Comparison of ENCODE assay signal across 1 cellular context in genomic region chr6:37257634-37258404, GRCh38.
TF ChIP-seq lines count a peak whose summit lies in the region.

TBC1D22B (plus strand) TSS chr6:37257772; CDS start chr6:37257918, 146 bp downstream.
TMEM217 (minus strand) TSS chr6:37258144; CDS start chr6:37219030, 39,114 bp downstream.

TF ChIP-seq in HepG2, 621 proteins besides CTCF, POLR2A, EP300 and RAD21 (continued from another document and continues in another):
- TF ChIP-seq ZNF484 (CRISPR knock-in tag; IDR thresholded peaks at IDR 0.05; ENCODE audit: borderline replicate concordance, low read depth) (0 out of 2 replicates have a peak, but pooled peaks have one; percentile 41), XBP1 (CRISPR knock-in tag; IDR thresholded peaks at IDR 0.05) (no peak), SNAPC2 (CRISPR knock-in tag; IDR thresholded peaks at IDR 0.05) (peak; percentile 91; the same call in 1 of the 2 replicates), ZNF17 (CRISPR knock-in tag; IDR thresholded peaks at IDR 0.05) (no peak), CEBPZ (IDR thresholded peaks at IDR 0.05; ENCODE audit: low read length) (no peak), JUND (CRISPR knock-in tag; IDR thresholded peaks at IDR 0.05) (peak; percentile 57; the same call in 1 of the 2 replicates), NFE2L2 (IDR thresholded peaks at IDR 0.05; ENCODE audit: low read length) (no peak), ZNF160 (CRISPR knock-in tag; IDR thresholded peaks at IDR 0.05) (peak; percentile 40), ZNF549 (CRISPR knock-in tag; IDR thresholded peaks at IDR 0.05) (no peak), ZNF724P (CRISPR knock-in tag; IDR thresholded peaks at IDR 0.05; ENCODE audit: borderline replicate concordance) (no peak; the same call in 1 of the 2 replicates), ZNF781 (CRISPR knock-in tag; IDR thresholded peaks at IDR 0.05; ENCODE audit: borderline replicate concordance, not compliant biosample characterization) (peak; percentile 85), IKZF1 (IDR thresholded peaks at IDR 0.05) (no peak), TEAD2 (CRISPR knock-in tag; IDR thresholded peaks at IDR 0.05) (no peak), ZSCAN21 (CRISPR knock-in tag; IDR thresholded peaks at IDR 0.05; ENCODE audit: borderline replicate concordance) (peak; percentile 13; the same call in 1 of the 2 replicates), GLI4 (CRISPR knock-in tag; IDR thresholded peaks at IDR 0.05; ENCODE audit: borderline replicate concordance) (peak; percentile 83; the same call in 1 of the 2 replicates), TBX2 (CRISPR knock-in tag; IDR thresholded peaks at IDR 0.05; ENCODE audit: borderline replicate concordance) (peak; percentile 36), ZNF660 (CRISPR knock-in tag; IDR thresholded peaks at IDR 0.05; ENCODE audit: borderline replicate concordance, low read depth) (no peak), ZNF546 (CRISPR knock-in tag; conservative IDR thresholded peaks at IDR 0.05) (peak; percentile 67; the same call in 1 of the 2 replicates), EEA1 (CRISPR knock-in tag; IDR thresholded peaks at IDR 0.05; ENCODE audit: borderline replicate concordance) (peak; percentile 87; the same call in 1 of the 2 replicates), ZNF7 (CRISPR knock-in tag; IDR thresholded peaks at IDR 0.05) (no peak; the same call in 1 of the 2 replicates), FOXA3 (CRISPR knock-in tag; IDR thresholded peaks at IDR 0.05) (0 out of 2 replicates have a peak, but pooled peaks have one; percentile 35), ZNF3 (CRISPR knock-in tag; IDR thresholded peaks at IDR 0.05) (0 out of 2 replicates have a peak, but pooled peaks have one; percentile 50), IKZF4 (CRISPR knock-in tag; IDR thresholded peaks at IDR 0.05; ENCODE audit: borderline replicate concordance, low read depth, not compliant biosample characterization) (no peak), RAD51 (IDR thresholded peaks at IDR 0.05; ENCODE audit: borderline replicate concordance) (no peak), ATM (IDR thresholded peaks at IDR 0.05; ENCODE audit: borderline replicate concordance) (no peak), NR1H2 (CRISPR knock-in tag; IDR thresholded peaks at IDR 0.05; ENCODE audit: borderline replicate concordance, low read depth) (no peak), SNAPC5 (CRISPR knock-in tag; IDR thresholded peaks at IDR 0.05; ENCODE audit: borderline replicate concordance) (no peak), AHR (CRISPR knock-in tag; IDR thresholded peaks at IDR 0.05) (peak; percentile 77; the same call in 1 of the 2 replicates), ZBTB7A (CRISPR knock-in tag; IDR thresholded peaks at IDR 0.05) (peak; percentile 95), REXO4 (CRISPR knock-in tag; IDR thresholded peaks at IDR 0.05; ENCODE audit: borderline replicate concordance) (no peak), ZBTB1 (CRISPR knock-in tag; IDR thresholded peaks at IDR 0.05; ENCODE audit: borderline replicate concordance) (no peak), CEBPG (CRISPR knock-in tag; IDR thresholded peaks at IDR 0.05) (no peak), ZFP37 (CRISPR knock-in tag; IDR thresholded peaks at IDR 0.05; ENCODE audit: borderline replicate concordance) (no peak), DDIT3 (CRISPR knock-in tag; IDR thresholded peaks at IDR 0.05) (no peak), RBFOX2 (IDR thresholded peaks at IDR 0.05; ENCODE audit: low read depth, low read length) (peak; percentile 96), HOMEZ (CRISPR knock-in tag; IDR thresholded peaks at IDR 0.05; ENCODE audit: low read depth) (peak; percentile 59; the same call in 1 of the 2 replicates), ZNF121 (CRISPR knock-in tag; IDR thresholded peaks at IDR 0.05) (no peak), CCAR2 (optimal IDR thresholded peaks at IDR 0.05; ENCODE audit: low read depth, low read length) (no peak), MLLT10 (CRISPR knock-in tag; IDR thresholded peaks at IDR 0.05) (no peak), PHF8 (CRISPR knock-in tag; IDR thresholded peaks at IDR 0.05) (peak; percentile 97), ZNF614 (CRISPR knock-in tag; IDR thresholded peaks at IDR 0.05; ENCODE audit: borderline replicate concordance) (peak; percentile 62; the same call in 1 of the 2 replicates), CREM (IDR thresholded peaks at IDR 0.05) (peak; percentile 97), CREM (CRISPR knock-in tag; IDR thresholded peaks at IDR 0.05) (peak; percentile 74), SOX13 (IDR thresholded peaks at IDR 0.05) (no peak), SOX13 (CRISPR knock-in tag; conservative IDR thresholded peaks at IDR 0.05 in 1 of 2, IDR thresholded peaks at IDR 0.05 in 1 of 2) (no peak)
- TF ChIP-seq, protein P1, sequence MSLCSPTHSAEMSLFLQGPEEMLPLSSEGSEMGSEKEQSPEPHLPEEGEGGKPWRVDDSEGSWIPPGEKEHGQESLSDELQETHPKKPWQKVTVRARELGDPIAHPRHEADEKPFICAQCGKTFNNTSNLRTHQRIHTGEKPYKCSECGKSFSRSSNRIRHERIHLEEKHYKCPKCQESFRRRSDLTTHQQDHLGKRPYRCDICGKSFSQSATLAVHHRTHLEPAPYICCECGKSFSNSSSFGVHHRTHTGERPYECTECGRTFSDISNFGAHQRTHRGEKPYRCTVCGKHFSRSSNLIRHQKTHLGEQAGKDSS (CRISPR knock-in tag; IDR thresholded peaks at IDR 0.05; ENCODE audit: borderline replicate concordance, low read depth): no peak
- TF ChIP-seq, protein P2, sequence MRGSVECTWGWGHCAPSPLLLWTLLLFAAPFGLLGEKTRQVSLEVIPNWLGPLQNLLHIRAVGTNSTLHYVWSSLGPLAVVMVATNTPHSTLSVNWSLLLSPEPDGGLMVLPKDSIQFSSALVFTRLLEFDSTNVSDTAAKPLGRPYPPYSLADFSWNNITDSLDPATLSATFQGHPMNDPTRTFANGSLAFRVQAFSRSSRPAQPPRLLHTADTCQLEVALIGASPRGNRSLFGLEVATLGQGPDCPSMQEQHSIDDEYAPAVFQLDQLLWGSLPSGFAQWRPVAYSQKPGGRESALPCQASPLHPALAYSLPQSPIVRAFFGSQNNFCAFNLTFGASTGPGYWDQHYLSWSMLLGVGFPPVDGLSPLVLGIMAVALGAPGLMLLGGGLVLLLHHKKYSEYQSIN (CRISPR knock-in tag; IDR thresholded peaks at IDR 0.05; ENCODE audit: borderline replicate concordance): no peak
- TF ChIP-seq, protein P3, sequence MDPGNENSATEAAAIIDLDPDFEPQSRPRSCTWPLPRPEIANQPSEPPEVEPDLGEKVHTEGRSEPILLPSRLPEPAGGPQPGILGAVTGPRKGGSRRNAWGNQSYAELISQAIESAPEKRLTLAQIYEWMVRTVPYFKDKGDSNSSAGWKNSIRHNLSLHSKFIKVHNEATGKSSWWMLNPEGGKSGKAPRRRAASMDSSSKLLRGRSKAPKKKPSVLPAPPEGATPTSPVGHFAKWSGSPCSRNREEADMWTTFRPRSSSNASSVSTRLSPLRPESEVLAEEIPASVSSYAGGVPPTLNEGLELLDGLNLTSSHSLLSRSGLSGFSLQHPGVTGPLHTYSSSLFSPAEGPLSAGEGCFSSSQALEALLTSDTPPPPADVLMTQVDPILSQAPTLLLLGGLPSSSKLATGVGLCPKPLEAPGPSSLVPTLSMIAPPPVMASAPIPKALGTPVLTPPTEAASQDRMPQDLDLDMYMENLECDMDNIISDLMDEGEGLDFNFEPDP (CRISPR knock-in tag; conservative IDR thresholded peaks at IDR 0.05): no peak
- TF ChIP-seq, protein P4, sequence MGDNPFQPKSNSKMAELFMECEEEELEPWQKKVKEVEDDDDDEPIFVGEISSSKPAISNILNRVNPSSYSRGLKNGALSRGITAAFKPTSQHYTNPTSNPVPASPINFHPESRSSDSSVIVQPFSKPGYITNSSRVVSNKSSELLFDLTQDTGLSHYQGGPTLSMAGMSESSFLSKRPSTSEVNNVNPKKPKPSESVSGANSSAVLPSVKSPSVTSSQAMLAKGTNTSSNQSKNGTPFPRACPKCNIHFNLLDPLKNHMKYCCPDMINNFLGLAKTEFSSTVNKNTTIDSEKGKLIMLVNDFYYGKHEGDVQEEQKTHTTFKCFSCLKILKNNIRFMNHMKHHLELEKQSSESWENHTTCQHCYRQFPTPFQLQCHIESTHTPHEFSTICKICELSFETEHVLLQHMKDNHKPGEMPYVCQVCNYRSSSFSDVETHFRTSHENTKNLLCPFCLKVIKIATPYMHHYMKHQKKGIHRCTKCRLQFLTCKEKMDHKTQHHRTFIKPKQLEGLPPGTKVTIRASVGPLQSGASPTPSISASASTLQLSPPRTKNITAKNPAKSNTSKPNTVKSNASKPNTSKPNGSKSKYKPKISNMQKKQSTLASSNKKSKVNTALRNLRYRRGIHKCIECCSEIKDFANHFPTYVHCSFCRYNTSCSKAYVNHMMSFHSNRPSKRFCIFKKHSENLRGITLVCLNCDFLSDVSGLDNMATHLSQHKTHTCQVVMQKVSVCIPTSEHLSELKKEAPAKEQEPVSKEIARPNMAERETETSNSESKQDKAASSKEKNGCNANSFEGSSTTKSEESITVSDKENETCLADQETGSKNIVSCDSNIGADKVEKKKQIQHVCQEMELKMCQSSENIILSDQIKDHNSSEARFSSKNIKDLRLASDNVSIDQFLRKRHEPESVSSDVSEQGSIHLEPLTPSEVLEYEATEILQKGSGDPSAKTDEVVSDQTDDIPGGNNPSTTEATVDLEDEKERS (CRISPR knock-in tag; IDR thresholded peaks at IDR 0.05): peak; percentile 98
- TF ChIP-seq, protein P5, sequence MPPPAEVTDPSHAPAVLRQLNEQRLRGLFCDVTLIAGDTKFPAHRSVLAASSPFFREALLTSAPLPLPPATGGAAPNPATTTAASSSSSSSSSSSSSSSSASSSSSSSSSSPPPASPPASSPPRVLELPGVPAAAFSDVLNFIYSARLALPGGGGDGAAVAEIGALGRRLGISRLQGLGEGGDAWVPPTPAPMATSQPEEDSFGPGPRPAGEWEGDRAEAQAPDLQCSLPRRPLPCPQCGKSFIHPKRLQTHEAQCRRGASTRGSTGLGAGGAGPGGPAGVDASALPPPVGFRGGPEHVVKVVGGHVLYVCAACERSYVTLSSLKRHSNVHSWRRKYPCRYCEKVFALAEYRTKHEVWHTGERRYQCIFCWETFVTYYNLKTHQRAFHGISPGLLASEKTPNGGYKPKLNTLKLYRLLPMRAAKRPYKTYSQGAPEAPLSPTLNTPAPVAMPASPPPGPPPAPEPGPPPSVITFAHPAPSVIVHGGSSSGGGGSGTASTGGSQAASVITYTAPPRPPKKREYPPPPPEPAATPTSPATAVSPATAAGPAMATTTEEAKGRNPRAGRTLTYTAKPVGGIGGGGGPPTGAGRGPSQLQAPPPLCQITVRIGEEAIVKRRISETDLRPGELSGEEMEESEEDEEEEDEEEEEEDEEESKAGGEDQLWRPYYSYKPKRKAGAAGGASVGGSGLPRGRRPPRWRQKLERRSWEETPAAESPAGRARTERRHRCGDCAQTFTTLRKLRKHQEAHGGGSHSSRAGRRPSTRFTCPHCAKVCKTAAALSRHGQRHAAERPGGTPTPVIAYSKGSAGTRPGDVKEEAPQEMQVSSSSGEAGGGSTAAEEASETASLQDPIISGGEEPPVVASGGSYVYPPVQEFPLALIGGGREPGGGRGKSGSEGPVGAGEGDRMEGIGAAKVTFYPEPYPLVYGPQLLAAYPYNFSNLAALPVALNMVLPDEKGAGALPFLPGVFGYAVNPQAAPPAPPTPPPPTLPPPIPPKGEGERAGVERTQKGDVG (CRISPR knock-in tag; IDR thresholded peaks at IDR 0.05; ENCODE audit: borderline replicate concordance): peak; percentile 90
- TF ChIP-seq, protein P6, sequence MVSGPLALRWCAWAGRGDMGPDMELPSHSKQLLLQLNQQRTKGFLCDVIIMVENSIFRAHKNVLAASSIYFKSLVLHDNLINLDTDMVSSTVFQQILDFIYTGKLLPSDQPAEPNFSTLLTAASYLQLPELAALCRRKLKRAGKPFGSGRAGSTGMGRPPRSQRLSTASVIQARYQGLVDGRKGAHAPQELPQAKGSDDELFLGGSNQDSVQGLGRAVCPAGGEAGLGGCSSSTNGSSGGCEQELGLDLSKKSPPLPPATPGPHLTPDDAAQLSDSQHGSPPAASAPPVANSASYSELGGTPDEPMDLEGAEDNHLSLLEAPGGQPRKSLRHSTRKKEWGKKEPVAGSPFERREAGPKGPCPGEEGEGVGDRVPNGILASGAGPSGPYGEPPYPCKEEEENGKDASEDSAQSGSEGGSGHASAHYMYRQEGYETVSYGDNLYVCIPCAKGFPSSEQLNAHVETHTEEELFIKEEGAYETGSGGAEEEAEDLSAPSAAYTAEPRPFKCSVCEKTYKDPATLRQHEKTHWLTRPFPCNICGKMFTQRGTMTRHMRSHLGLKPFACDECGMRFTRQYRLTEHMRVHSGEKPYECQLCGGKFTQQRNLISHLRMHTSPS (CRISPR knock-in tag; IDR thresholded peaks at IDR 0.05; ENCODE audit: low read depth): no peak; the same call in 1 of the 2 replicates
